ENCODE assay signal across 8 cellular contexts in the genomic region with DNA sequence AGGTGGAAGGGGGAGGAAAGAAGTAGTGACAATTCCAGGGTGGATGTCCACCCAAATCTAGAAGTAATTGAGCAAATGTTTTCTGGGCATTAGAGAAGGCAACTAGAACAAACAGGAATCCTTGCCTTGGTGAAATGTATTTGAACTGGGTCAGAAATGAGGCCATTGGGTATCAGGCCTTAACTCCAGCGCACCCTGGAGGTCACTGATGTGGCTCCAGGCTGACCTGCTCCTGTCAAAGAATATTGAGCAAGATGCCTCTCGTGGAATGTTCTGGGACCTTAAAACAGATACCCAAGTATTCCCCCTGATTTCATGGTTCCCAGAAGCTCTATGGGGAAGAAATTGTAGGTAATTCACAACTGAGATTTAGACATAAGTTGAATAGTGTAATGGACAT. TPM values are rescaled to one million over a fixed set of nuclear protein-coding genes. Genes with fewer than 3 reads are reported as not detected.
DNase-seq lines count a peak whose midpoint lies in the region; ATAC-seq and TF ChIP-seq lines count a peak whose summit lies in the region.

No MANE protein-coding gene starts in this region.

- ATAC-seq in GM21528 (IDR thresholded peaks at IDR 0.05; ENCODE audit: low FRiP score, unreplicated experiment): no peak

- no peak overlapping the region for H3K4me3 Mint-ChIP-seq in activated CD4-positive, alpha-beta T cell treated with anti-CD3 and anti-CD28 coated beads, Interleukin-2, amount 10 ng/mL, durations not matched to agents 7 days and 5 days

- in situ Hi-C loops in GM23248 (cut with MboI): no loop called here

- H3K27ac ChIP-seq in GM23248 (no peak overlapping the region), SU-DHL-6 (ENCODE audit: low read depth, low read length) (no peak overlapping the region), spleen (peak overlapping the region in 6 of 8 donors; percentile 29 to 97 (median 92))

- DNase-seq in AG10803 (ENCODE audit: low read depth): peak; percentile 10
- peak; percentile 67 for DNase-seq in GM23248
- peak; percentile 35 for DNase-seq in fibroblast of the conjunctiva (ENCODE audit: low read depth)
- DNase-seq in spleen: no peak
- no peak for DNase-seq in activated gamma-delta T cell treated with Interleukin-2 at 50 U/mL for 16 hours
- no peak for DNase-seq in activated CD4-positive, alpha-beta T cell treated with anti-CD3 and anti-CD28 coated beads, Interleukin-2, amount 10 ng/mL, durations not matched to agents 7 days and 5 days

- H3K27ac Mint-ChIP-seq in activated CD4-positive, alpha-beta T cell treated with anti-CD3 and anti-CD28 coated beads, Interleukin-2, amount 10 ng/mL, durations not matched to agents 7 days and 5 days: no peak overlapping the region

- H3K4me1 ChIP-seq in GM23248 (ENCODE audit: insufficient read depth) (no peaks in the 10 kb centered on the region), spleen (peaks cover 9 to 74% (median 50%) of the 10 kb centered on the region in 6 donors)

- POLR2A ChIA-PET in activated CD4-positive, alpha-beta T cell treated with anti-CD3 and anti-CD28 coated beads, Interleukin-2, amount 10 ng/mL, durations not matched to agents 7 days and 5 days (lab: Charles Lee): no interaction called here

- no peaks in the 10 kb centered on the region for H3K9me3 Mint-ChIP-seq in activated CD4-positive, alpha-beta T cell treated with anti-CD3 and anti-CD28 coated beads, Interleukin-2, amount 10 ng/mL, durations not matched to agents 7 days and 5 days

- no peaks in the 10 kb centered on the region for H3K27me3 ChIP-seq in GM23248 (replicated peaks; ENCODE audit: insufficient read depth)
- no peaks in the 10 kb centered on the region for H3K27me3 ChIP-seq in SU-DHL-6 (ENCODE audit: low read length)
- no peaks in the 10 kb centered on the region for H3K27me3 ChIP-seq in spleen (replicated peaks in 1 of 7)

- WGBS in GM23248 (ENCODE audit: low coverage in 1 of 2, low lambda C conversion rate in 2 of 2, missing lambda C conversion rate in 2 of 2), 2 experiments: 23 to 30% methylated on average over 2 of the region's 2 CpGs
- WGBS in spleen, 5 donors: 0 to 76% (median 43%) methylated on average over 2 of the region's 2 CpGs

- H3K9ac ChIP-seq in GM23248 (no peak overlapping the region), SU-DHL-6 (ENCODE audit: low read length) (no peak overlapping the region)

- no peaks in the 10 kb centered on the region for H3K9me2 ChIP-seq in GM23248 (ENCODE audit: insufficient read depth)
- H3K9me2 ChIP-seq in SU-DHL-6 (replicated peaks; ENCODE audit: insufficient read depth, low read length): no peaks in the 10 kb centered on the region

- H3K27me3 Mint-ChIP-seq in activated CD4-positive, alpha-beta T cell treated with anti-CD3 and anti-CD28 coated beads, Interleukin-2, amount 10 ng/mL, durations not matched to agents 7 days and 5 days: peaks cover 5% of the 10 kb centered on the region

- no peak overlapping the region for H2AFZ ChIP-seq in GM23248
- H2AFZ ChIP-seq in SU-DHL-6 (ENCODE audit: low read depth, low read length, severe bottlenecking): no peak overlapping the region

- TF ChIP-seq CTCF in AG10803 (conservative IDR thresholded peaks at IDR 0.05; ENCODE audit: low read length): peak; percentile 29
- TF ChIP-seq CTCF in SU-DHL-6 (IDR thresholded peaks at IDR 0.05; ENCODE audit: insufficient read depth, low read length, poor library complexity, severe bottlenecking): peak; percentile 77
- peak in 8 of 11 experiments; percentile 45 to 83 (median 68) for TF ChIP-seq CTCF in spleen (IDR thresholded peaks at IDR 0.05 in 8 of 11, conservative IDR thresholded peaks at IDR 0.05 in 3 of 11)

- H4K20me1 ChIP-seq in GM23248 (ENCODE audit: insufficient read depth): no peaks in the 10 kb centered on the region
- H4K20me1 ChIP-seq in SU-DHL-6 (ENCODE audit: low read depth, low read length): no peaks in the 10 kb centered on the region

- H3K79me2 ChIP-seq in GM23248 (ENCODE audit: insufficient read depth) (no peaks in the 10 kb centered on the region), SU-DHL-6 (ENCODE audit: insufficient read depth, low read length) (peaks cover 11% of the 10 kb centered on the region; the same call in 1 of the 2 replicates)

- TF ChIP-seq POLR2A in spleen (IDR thresholded peaks at IDR 0.05): no peak

- H3K4me3 ChIP-seq in AG10803 (ENCODE audit: low read length) (no peak overlapping the region), GM23248 (no peak overlapping the region), SU-DHL-6 (ENCODE audit: insufficient read depth, low read length, poor library complexity, severe bottlenecking) (no peak overlapping the region), spleen (no peak overlapping the region)

- CTCF ChIA-PET in activated CD4-positive, alpha-beta T cell treated with anti-CD3 and anti-CD28 coated beads, Interleukin-2, amount 10 ng/mL, durations not matched to agents 7 days and 5 days (lab: Charles Lee): interaction anchor here (1.6 kb wide), 1 partner anchor 15 kb away, joined by 4 read pairs; no protein-coding TSS in a partner anchor

- H3K36me3 ChIP-seq in GM23248 (ENCODE audit: low read depth) (no peaks in the 10 kb centered on the region), SU-DHL-6 (ENCODE audit: low read length) (peaks cover 23% of the 10 kb centered on the region; the same call in 1 of the 2 replicates), spleen (peaks cover 5 to 89% (median 48%) of the 10 kb centered on the region in 6 donors)

- H3K4me2 ChIP-seq in GM23248 (ENCODE audit: unreplicated experiment): no peak overlapping the region
- H3K4me2 ChIP-seq in SU-DHL-6 (ENCODE audit: low read depth, low read length, poor library complexity, severe bottlenecking): no peak overlapping the region

- H3F3A ChIP-seq in GM23248 (ENCODE audit: insufficient read depth) (0 out of 2 replicates have a peak, but pooled peaks cover 3% of the 10 kb centered on the region), SU-DHL-6 (ENCODE audit: insufficient read depth) (peaks cover 8% of the 10 kb centered on the region)

- peaks cover 20% of the 10 kb centered on the region for H3K4me1 Mint-ChIP-seq in activated CD4-positive, alpha-beta T cell treated with anti-CD3 and anti-CD28 coated beads, Interleukin-2, amount 10 ng/mL, durations not matched to agents 7 days and 5 days

- intact Hi-C loops in spleen (cut with DNase I; ENCODE audit: low total_unique reads): no loop called here

- H3K9me3 ChIP-seq in GM23248 (ENCODE audit: low read depth) (no peaks in the 10 kb centered on the region), SU-DHL-6 (ENCODE audit: insufficient read depth, low read length) (no peaks in the 10 kb centered on the region), spleen (no peaks in the 10 kb centered on the region)

- no peaks in the 10 kb centered on the region for H3K36me3 Mint-ChIP-seq in activated CD4-positive, alpha-beta T cell treated with anti-CD3 and anti-CD28 coated beads, Interleukin-2, amount 10 ng/mL, durations not matched to agents 7 days and 5 days (ENCODE audit: low read depth)

RNA-seq across cellular contexts. Expression of a gene that starts 6.9 kb away (rescaled TPM):
- 12.5 and 14.9 TPM in 2 replicates for total RNA-seq in GM23248 (2014; rRNA removed; shearing (Covaris generic))
- polyA plus RNA-seq in GM23248 (2016; fragmentation: Nextera tagmentation; extraction: Ambion mirVana) (17.8 and 18.9 TPM in 2 replicates), spleen (100 to 1,000 TPM; 543 to 817 (median 574) TPM)
- 100 to 1,000 TPM; 209 to 647 (median 414) TPM for total RNA-seq in spleen
- total RNA-seq in activated CD4-positive, alpha-beta T cell treated with anti-CD3 and anti-CD28 coated beads, Interleukin-2, amount 10 ng/mL, durations not matched to agents 7 days and 5 days: 10 to 100 TPM; 24.7 to 26.2 TPM

RNA-seq across cellular contexts. Expression of a gene that starts 9.3 kb away (rescaled TPM):
- total RNA-seq in GM23248 (2014; rRNA removed; shearing (Covaris generic)): 0.89 and 2.5 TPM in 2 replicates
- polyA plus RNA-seq in GM23248 (2016; fragmentation: Nextera tagmentation; extraction: Ambion mirVana) (4.2 and 4.9 TPM in 2 replicates), spleen (100 to 1,000 TPM; 346 to 466 (median 352) TPM)
- total RNA-seq in spleen: 100 to 1,000 TPM; 253 to 621 (median 517) TPM
- total RNA-seq in activated CD4-positive, alpha-beta T cell treated with anti-CD3 and anti-CD28 coated beads, Interleukin-2, amount 10 ng/mL, durations not matched to agents 7 days and 5 days: 10 to 100 TPM; 26.2 to 29.6 TPM

Comparison
In these comparisons a context has a peak if more than half of its experiments do, and no peak if none do; other contexts are left out.
1. DNase-seq: peak in AG10803 (single experiment), GM23248 (single experiment) and fibroblast of the conjunctiva (single experiment); none in spleen (single experiment), activated gamma-delta T cell treated with Interleukin-2 at 50 U/mL for 16 hours (single experiment) and activated CD4-positive, alpha-beta T cell treated with anti-CD3 and anti-CD28 coated beads, Interleukin-2, amount 10 ng/mL, durations not matched to agents 7 days and 5 days (single experiment).
2. H3K27ac ChIP-seq: peak in spleen (6 of 8); none in GM23248 (single experiment) and SU-DHL-6 (single experiment).
3. RNA of a gene that starts 6.9 kb away (total RNA-seq): 209 to 647 TPM in spleen; 24.7 to 26.2 TPM in activated CD4-positive, alpha-beta T cell treated with anti-CD3 and anti-CD28 coated beads, Interleukin-2, amount 10 ng/mL, durations not matched to agents 7 days and 5 days and 12.5 to 14.9 TPM in GM23248; every median in the first group is over 4 times any median in the second.
4. RNA of a gene that starts 9.3 kb away (total RNA-seq): 253 to 621 TPM in spleen; 26.2 to 29.6 TPM in activated CD4-positive, alpha-beta T cell treated with anti-CD3 and anti-CD28 coated beads, Interleukin-2, amount 10 ng/mL, durations not matched to agents 7 days and 5 days and 0.89 to 2.5 TPM in GM23248; every median in the first group is over 4 times any median in the second.
5. Peak in every context shown above with its lines, with median percentiles within 50 percentile points of each other: CTCF ChIP-seq.